15 cellular contexts compared by ENCODE assay signal in the genomic region with DNA sequence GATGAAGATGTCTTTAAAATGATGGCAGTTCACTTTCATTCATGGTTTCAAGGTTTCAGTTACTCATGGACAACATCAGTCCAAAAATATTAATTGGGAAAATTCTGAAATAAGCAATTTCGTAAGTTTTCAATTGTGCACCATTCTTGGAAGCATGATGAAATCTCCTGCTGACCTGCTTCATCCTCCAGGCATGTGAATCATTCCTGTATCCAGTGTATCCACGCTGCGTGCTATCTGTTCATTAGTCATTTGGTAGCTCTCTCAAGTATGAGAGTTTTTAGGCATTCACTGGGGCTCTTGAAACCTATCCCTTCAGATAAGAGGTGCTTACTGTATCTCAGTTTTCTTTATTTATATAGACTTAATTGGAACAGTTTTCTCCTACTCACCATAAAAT.
DNase-seq lines count a peak whose midpoint lies in the region; ATAC-seq and TF ChIP-seq lines count a peak whose summit lies in the region.
"Had no signal": no experiment of that assay in that cellular context is flagged by ENCODE, and none has a peak within 500 bp of the region (broad histone marks: within the 10 kb centered on the region; RNA-seq: fewer than 3 reads in every experiment).

No MANE protein-coding gene starts in this region.

- no peaks in the 10 kb centered on the region for H3K27me3 ChIP-seq in mesenchymal stem cell (ENCODE audit: control insufficient read depth in 1 of 2, insufficient read depth in 1 of 2, low read length in 2 of 2)
- no peaks in the 10 kb centered on the region for H3K27me3 ChIP-seq in WERI-Rb-1 (ENCODE audit: insufficient read depth, low read depth, severe bottlenecking)
- H3K27me3 ChIP-seq: suprapubic skin had no signal

- H3K4ac ChIP-seq in mesenchymal stem cell (ENCODE audit: low read depth in 1 of 2, low read length in 2 of 2): no peak overlapping the region

- no peak overlapping the region for H3K4me2 ChIP-seq in mesenchymal stem cell (ENCODE audit: low read length, poor library complexity, severe bottlenecking)

- no peak overlapping the region for H2BK15ac ChIP-seq in mesenchymal stem cell (ENCODE audit: low read depth, poor library complexity, severe bottlenecking)

- no peaks in the 10 kb centered on the region for H3K9me3 ChIP-seq in mesenchymal stem cell (ENCODE audit: control insufficient read depth, low read length)
- H3K9me3 ChIP-seq in WERI-Rb-1 (ENCODE audit: severe bottlenecking): no peaks in the 10 kb centered on the region
- H3K9me3 ChIP-seq: suprapubic skin had no signal

- H2BK120ac ChIP-seq in mesenchymal stem cell (ENCODE audit: low read depth, low read length): no peak overlapping the region

- H3K36me3 ChIP-seq in mesenchymal stem cell (ENCODE audit: control insufficient read depth in 1 of 2, insufficient read depth in 2 of 2, low read depth in 1 of 2, low read length in 2 of 2): no peaks in the 10 kb centered on the region
- no peaks in the 10 kb centered on the region for H3K36me3 ChIP-seq in WERI-Rb-1
- H3K36me3 ChIP-seq: suprapubic skin had no signal

- H3K4me1 ChIP-seq in mesenchymal stem cell (ENCODE audit: control insufficient read depth, insufficient read depth, low read depth, low read length): no peaks in the 10 kb centered on the region
- H3K4me1 ChIP-seq: suprapubic skin had no signal

- TF ChIP-seq CTCF in choroid plexus epithelial cell (conservative IDR thresholded peaks at IDR 0.05; ENCODE audit: low read depth, low read length): no peak
- TF ChIP-seq CTCF in WERI-Rb-1 (IDR thresholded peaks at IDR 0.05; ENCODE audit: low read depth, low read length): no peak

- H4K91ac ChIP-seq in mesenchymal stem cell (ENCODE audit: low read length): no peak overlapping the region

- no peak overlapping the region for H3K27ac ChIP-seq in mesenchymal stem cell (ENCODE audit: low read length, poor library complexity, severe bottlenecking)
- H3K27ac ChIP-seq in WERI-Rb-1: no peak overlapping the region
- H3K27ac ChIP-seq: suprapubic skin had no signal

- peak overlapping the region; percentile 54 for H3K9ac ChIP-seq in mesenchymal stem cell (ENCODE audit: low read length)

- H3K18ac ChIP-seq in mesenchymal stem cell (ENCODE audit: low read depth in 1 of 2, low read length in 2 of 2): no peak overlapping the region

- no peak overlapping the region for H3K14ac ChIP-seq in mesenchymal stem cell (ENCODE audit: low read length in 2 of 2)

- 11% methylated on average over 1 of the region's 3 CpGs for WGBS in mesenchymal stem cell

- no peak overlapping the region for H2AK5ac ChIP-seq in mesenchymal stem cell (ENCODE audit: low read length, severe bottlenecking)

- H3K79me1 ChIP-seq in mesenchymal stem cell (replicated peaks; ENCODE audit: low read length, poor library complexity, severe bottlenecking): no peaks in the 10 kb centered on the region

- no peak overlapping the region for H3K23ac ChIP-seq in mesenchymal stem cell (ENCODE audit: low read length in 2 of 2)

- no peak overlapping the region for H4K8ac ChIP-seq in mesenchymal stem cell (ENCODE audit: low read length)

- no peak overlapping the region for H3K4me3 ChIP-seq in choroid plexus epithelial cell (ENCODE audit: low read depth, low read length)
- H3K4me3 ChIP-seq in mesenchymal stem cell (ENCODE audit: insufficient read depth in 1 of 2, low read depth in 1 of 2, low read length in 2 of 2): no peak overlapping the region
- no peak overlapping the region for H3K4me3 ChIP-seq in WERI-Rb-1 (ENCODE audit: low read depth, low read length)
- H3K4me3 ChIP-seq: suprapubic skin had no signal

- no peak overlapping the region for H2AFZ ChIP-seq in mesenchymal stem cell (ENCODE audit: low read depth, low read length)

- no peak overlapping the region for H2BK5ac ChIP-seq in mesenchymal stem cell (ENCODE audit: low read depth, low read length, poor library complexity, severe bottlenecking)

- no peak overlapping the region for H2BK12ac ChIP-seq in mesenchymal stem cell (ENCODE audit: low read length in 2 of 2)

- ATAC-seq in GM19397 (IDR thresholded peaks at IDR 0.05; ENCODE audit: unreplicated experiment) (no peak), HG03460 (IDR thresholded peaks at IDR 0.05; ENCODE audit: unreplicated experiment) (no peak)

- peak; percentile 89 for DNase-seq in H4 (ENCODE audit: low spot score)
- peak; percentile 24 for DNase-seq in NCI-H69 (lab: John Stamatoyannopoulos, UW)
- peak; percentile 81 for DNase-seq in choroid plexus epithelial cell (ENCODE audit: low read depth)
- peak; percentile 79 for DNase-seq in mesenchymal stem cell
- DNase-seq in WERI-Rb-1: no peak
- no peak for DNase-seq in NCI-H2171 (lab: John Stamatoyannopoulos, UW)
- DNase-seq: activated CD4-positive, alpha-beta T cell treated with anti-CD3 and anti-CD28 coated beads, Interleukin-2, amount 50 U/mL, for 4 hours; GF-D8; H7; NCI-H2227 treated with DMSO at 0.1 percent for 48 hours; nucleus accumbens; RPMI8226 had no signal

Comparison
In these comparisons a context has a peak if more than half of its experiments do, and no peak if none do; other contexts are left out.
1. DNase-seq: peak in H4 (single experiment), NCI-H69 (single experiment), choroid plexus epithelial cell (single experiment) and mesenchymal stem cell (single experiment); none in WERI-Rb-1 (single experiment) and NCI-H2171 (single experiment).